ENCODE assay signal across 1 cellular context in genomic region chr19:11111117-11111770, GRCh38.
TF ChIP-seq lines count a peak whose summit lies in the region.

No MANE protein-coding gene starts in this region.

TF ChIP-seq in K562, 482 proteins besides CTCF, POLR2A, EP300 and RAD21:
- TF ChIP-seq, protein P1, sequence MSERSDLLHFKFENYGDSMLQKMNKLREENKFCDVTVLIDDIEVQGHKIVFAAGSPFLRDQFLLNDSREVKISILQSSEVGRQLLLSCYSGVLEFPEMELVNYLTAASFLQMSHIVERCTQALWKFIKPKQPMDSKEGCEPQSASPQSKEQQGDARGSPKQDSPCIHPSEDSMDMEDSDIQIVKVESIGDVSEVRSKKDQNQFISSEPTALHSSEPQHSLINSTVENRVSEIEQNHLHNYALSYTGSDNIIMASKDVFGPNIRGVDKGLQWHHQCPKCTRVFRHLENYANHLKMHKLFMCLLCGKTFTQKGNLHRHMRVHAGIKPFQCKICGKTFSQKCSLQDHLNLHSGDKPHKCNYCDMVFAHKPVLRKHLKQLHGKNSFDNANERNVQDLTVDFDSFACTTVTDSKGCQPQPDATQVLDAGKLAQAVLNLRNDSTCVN (CRISPR knock-in tag; IDR thresholded peaks at IDR 0.05): no peak
- TF ChIP-seq HBP1 (CRISPR knock-in tag; IDR thresholded peaks at IDR 0.05): no peak
- peak; percentile 61 for TF ChIP-seq POLR2B (IDR thresholded peaks at IDR 0.05; ENCODE audit: low read depth, partially characterized antibody)
- TF ChIP-seq FOXK1 (CRISPR knock-in tag; IDR thresholded peaks at IDR 0.05; ENCODE audit: borderline replicate concordance): no peak
- peak; percentile 79 for TF ChIP-seq POLR2G (IDR thresholded peaks at IDR 0.05; ENCODE audit: low read depth, low read length)
- TF ChIP-seq DEAF1 (CRISPR knock-in tag; IDR thresholded peaks at IDR 0.05): no peak
- no peak for TF ChIP-seq ZNF436 (CRISPR knock-in tag; IDR thresholded peaks at IDR 0.05)
- TF ChIP-seq ZNF639 (CRISPR knock-in tag; conservative IDR thresholded peaks at IDR 0.05 in 1 of 2, IDR thresholded peaks at IDR 0.05 in 1 of 2): no peak
- TF ChIP-seq THRB (CRISPR knock-in tag; conservative IDR thresholded peaks at IDR 0.05): 0 out of 2 replicates have a peak, but pooled peaks have one; percentile 19
- TF ChIP-seq NCOA6 (IDR thresholded peaks at IDR 0.05): no peak
- TF ChIP-seq ZNF143 (CRISPR knock-in tag; IDR thresholded peaks at IDR 0.05): no peak
- TF ChIP-seq, protein P2, sequence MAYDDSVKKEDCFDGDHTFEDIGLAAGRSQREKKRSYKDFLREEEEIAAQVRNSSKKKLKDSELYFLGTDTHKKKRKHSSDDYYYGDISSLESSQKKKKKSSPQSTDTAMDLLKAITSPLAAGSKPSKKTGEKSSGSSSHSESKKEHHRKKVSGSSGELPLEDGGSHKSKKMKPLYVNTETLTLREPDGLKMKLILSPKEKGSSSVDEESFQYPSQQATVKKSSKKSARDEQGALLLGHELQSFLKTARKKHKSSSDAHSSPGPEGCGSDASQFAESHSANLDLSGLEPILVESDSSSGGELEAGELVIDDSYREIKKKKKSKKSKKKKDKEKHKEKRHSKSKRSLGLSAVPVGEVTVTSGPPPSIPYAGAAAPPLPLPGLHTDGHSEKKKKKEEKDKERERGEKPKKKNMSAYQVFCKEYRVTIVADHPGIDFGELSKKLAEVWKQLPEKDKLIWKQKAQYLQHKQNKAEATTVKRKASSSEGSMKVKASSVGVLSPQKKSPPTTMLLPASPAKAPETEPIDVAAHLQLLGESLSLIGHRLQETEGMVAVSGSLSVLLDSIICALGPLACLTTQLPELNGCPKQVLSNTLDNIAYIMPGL (CRISPR knock-in tag; IDR thresholded peaks at IDR 0.05): no peak
- TF ChIP-seq CHD4 (IDR thresholded peaks at IDR 0.05; ENCODE audit: insufficient read depth, insufficient replicate concordance, low read depth, low read length, poor library complexity, severe bottlenecking): no peak
- no peak for TF ChIP-seq ZNF79 (CRISPR knock-in tag; IDR thresholded peaks at IDR 0.05; ENCODE audit: low read depth)
- no peak for TF ChIP-seq SOX6 (IDR thresholded peaks at IDR 0.05)
- TF ChIP-seq, protein P3, sequence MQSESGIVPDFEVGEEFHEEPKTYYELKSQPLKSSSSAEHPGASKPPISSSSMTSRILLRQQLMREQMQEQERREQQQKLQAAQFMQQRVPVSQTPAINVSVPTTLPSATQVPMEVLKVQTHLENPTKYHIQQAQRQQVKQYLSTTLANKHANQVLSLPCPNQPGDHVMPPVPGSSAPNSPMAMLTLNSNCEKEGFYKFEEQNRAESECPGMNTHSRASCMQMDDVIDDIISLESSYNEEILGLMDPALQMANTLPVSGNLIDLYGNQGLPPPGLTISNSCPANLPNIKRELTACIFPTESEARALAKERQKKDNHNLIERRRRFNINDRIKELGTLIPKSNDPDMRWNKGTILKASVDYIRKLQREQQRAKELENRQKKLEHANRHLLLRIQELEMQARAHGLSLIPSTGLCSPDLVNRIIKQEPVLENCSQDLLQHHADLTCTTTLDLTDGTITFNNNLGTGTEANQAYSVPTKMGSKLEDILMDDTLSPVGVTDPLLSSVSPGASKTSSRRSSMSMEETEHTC (IDR thresholded peaks at IDR 0.05): no peak
- TF ChIP-seq ZNF224 (CRISPR knock-in tag; IDR thresholded peaks at IDR 0.05): no peak
- TF ChIP-seq, protein P4, sequence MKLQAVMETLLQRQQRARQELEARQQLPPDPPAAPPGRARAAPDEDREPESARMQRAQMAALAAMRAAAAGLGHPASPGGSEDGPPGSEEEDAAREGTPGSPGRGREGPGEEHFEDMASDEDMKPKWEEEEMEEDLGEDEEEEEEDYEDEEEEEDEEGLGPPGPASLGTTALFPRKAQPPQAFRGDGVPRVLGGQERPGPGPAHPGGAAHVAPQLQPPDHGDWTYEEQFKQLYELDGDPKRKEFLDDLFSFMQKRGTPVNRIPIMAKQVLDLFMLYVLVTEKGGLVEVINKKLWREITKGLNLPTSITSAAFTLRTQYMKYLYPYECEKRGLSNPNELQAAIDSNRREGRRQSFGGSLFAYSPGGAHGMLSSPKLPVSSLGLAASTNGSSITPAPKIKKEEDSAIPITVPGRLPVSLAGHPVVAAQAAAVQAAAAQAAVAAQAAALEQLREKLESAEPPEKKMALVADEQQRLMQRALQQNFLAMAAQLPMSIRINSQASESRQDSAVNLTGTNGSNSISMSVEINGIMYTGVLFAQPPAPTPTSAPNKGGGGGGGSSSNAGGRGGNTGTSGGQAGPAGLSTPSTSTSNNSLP (IDR thresholded peaks at IDR 0.05; ENCODE audit: borderline replicate concordance, low read depth, low read length): no peak
- no peak for TF ChIP-seq ZNF444 (CRISPR knock-in tag; IDR thresholded peaks at IDR 0.05)
- TF ChIP-seq RBBP5 (IDR thresholded peaks at IDR 0.05; ENCODE audit: borderline replicate concordance, insufficient read depth, low read length, poor library complexity, severe bottlenecking): no peak
- no peak for TF ChIP-seq BRD4 (IDR thresholded peaks at IDR 0.05)
- TF ChIP-seq ATF4 (CRISPR knock-in tag; IDR thresholded peaks at IDR 0.05): no peak
- TF ChIP-seq ETV6 (IDR thresholded peaks at IDR 0.05; ENCODE audit: borderline replicate concordance in 1 of 2, low read depth in 2 of 2, low read length in 1 of 2): no peak
- no peak for TF ChIP-seq ETV6 (CRISPR knock-in tag; IDR thresholded peaks at IDR 0.05; ENCODE audit: borderline replicate concordance)
- no peak for TF ChIP-seq CREM (IDR thresholded peaks at IDR 0.05; ENCODE audit: low read depth)
- no peak for TF ChIP-seq CCAR2 (IDR thresholded peaks at IDR 0.05; ENCODE audit: low read depth, low read length)
- no peak for TF ChIP-seq ZNF324 (CRISPR knock-in tag; IDR thresholded peaks at IDR 0.05)
- TF ChIP-seq ZBED1 (IDR thresholded peaks at IDR 0.05): no peak
- peak; percentile 62; the same call in 1 of the 2 replicates for TF ChIP-seq SUPT5H (IDR thresholded peaks at IDR 0.05)
- peak; percentile 65 for TF ChIP-seq RBFOX2 (IDR thresholded peaks at IDR 0.05; ENCODE audit: low read depth, low read length)
- no peak for TF ChIP-seq ZNF197 (CRISPR knock-in tag; IDR thresholded peaks at IDR 0.05; ENCODE audit: low read depth)
- TF ChIP-seq FOS (IDR thresholded peaks at IDR 0.05; ENCODE audit: extremely low read depth, insufficient read length): no peak
- TF ChIP-seq, protein P5, sequence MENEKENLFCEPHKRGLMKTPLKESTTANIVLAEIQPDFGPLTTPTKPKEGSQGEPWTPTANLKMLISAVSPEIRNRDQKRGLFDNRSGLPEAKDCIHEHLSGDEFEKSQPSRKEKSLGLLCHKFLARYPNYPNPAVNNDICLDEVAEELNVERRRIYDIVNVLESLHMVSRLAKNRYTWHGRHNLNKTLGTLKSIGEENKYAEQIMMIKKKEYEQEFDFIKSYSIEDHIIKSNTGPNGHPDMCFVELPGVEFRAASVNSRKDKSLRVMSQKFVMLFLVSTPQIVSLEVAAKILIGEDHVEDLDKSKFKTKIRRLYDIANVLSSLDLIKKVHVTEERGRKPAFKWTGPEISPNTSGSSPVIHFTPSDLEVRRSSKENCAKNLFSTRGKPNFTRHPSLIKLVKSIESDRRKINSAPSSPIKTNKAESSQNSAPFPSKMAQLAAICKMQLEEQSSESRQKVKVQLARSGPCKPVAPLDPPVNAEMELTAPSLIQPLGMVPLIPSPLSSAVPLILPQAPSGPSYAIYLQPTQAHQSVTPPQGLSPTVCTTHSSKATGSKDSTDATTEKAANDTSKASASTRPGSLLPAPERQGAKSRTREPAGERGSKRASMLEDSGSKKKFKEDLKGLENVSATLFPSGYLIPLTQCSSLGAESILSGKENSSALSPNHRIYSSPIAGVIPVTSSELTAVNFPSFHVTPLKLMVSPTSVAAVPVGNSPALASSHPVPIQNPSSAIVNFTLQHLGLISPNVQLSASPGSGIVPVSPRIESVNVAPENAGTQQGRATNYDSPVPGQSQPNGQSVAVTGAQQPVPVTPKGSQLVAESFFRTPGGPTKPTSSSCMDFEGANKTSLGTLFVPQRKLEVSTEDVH (IDR thresholded peaks at IDR 0.05; ENCODE audit: low read depth, partially characterized antibody): peak; percentile 58
- no peak for TF ChIP-seq NR2C1 (IDR thresholded peaks at IDR 0.05)
- TF ChIP-seq NR2C1 (tag; IDR thresholded peaks at IDR 0.05): no peak
- TF ChIP-seq RBM22 (IDR thresholded peaks at IDR 0.05; ENCODE audit: low read depth, low read length, poor library complexity, severe bottlenecking): peak; percentile 87
- no peak for TF ChIP-seq ZNF717 (CRISPR knock-in tag; IDR thresholded peaks at IDR 0.05)
- no peak for TF ChIP-seq BCLAF1 (IDR thresholded peaks at IDR 0.05; ENCODE audit: borderline replicate concordance in 1 of 2, control insufficient read depth in 1 of 2, low read depth in 2 of 2, low read length in 1 of 2)
- no peak for TF ChIP-seq ZNF12 (CRISPR knock-in tag; IDR thresholded peaks at IDR 0.05)
- TF ChIP-seq TCF7 (IDR thresholded peaks at IDR 0.05; ENCODE audit: borderline replicate concordance): no peak
- no peak for TF ChIP-seq ARHGAP35 (IDR thresholded peaks at IDR 0.05; ENCODE audit: partially characterized antibody)
- peak; percentile 9; the same call in 1 of the 2 replicates for TF ChIP-seq EGR1 (conservative IDR thresholded peaks at IDR 0.05)
- TF ChIP-seq PTBP1 (IDR thresholded peaks at IDR 0.05; ENCODE audit: low read depth, low read length): no peak
- no peak for TF ChIP-seq TFAM (CRISPR knock-in tag; conservative IDR thresholded peaks at IDR 0.05)
- no peak for TF ChIP-seq ZBTB17 (CRISPR knock-in tag; IDR thresholded peaks at IDR 0.05)
- no peak for TF ChIP-seq CREBBP (IDR thresholded peaks at IDR 0.05; ENCODE audit: low read depth, low read length)
- TF ChIP-seq BACH1 (tag; IDR thresholded peaks at IDR 0.05): no peak
